1 cellular context compared by ENCODE assay signal in the genomic region with DNA sequence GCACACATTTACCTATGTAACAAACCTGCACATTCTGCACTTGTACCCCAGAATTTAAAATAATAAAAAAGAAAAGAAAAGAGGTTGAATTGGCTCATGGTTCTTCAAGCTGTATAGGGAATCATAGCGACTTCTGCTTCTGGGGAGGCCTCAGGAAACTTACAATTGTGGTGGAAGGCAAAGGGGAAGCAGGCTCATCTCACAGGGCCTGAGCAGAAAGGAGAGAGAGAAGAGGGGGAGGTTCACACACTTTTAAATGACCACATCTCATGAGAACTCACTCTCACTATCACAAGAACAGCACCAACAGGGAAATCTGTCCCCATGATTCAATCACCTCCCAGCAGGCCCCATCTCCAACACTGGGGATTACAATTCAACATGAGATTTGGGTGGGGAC.
TF ChIP-seq lines count a peak whose summit lies in the region.

No MANE protein-coding gene starts in this region.

TF ChIP-seq in IMR-90, 13 proteins besides CTCF, POLR2A, EP300 and RAD21 (continued from another document):
- TF ChIP-seq, protein P1, sequence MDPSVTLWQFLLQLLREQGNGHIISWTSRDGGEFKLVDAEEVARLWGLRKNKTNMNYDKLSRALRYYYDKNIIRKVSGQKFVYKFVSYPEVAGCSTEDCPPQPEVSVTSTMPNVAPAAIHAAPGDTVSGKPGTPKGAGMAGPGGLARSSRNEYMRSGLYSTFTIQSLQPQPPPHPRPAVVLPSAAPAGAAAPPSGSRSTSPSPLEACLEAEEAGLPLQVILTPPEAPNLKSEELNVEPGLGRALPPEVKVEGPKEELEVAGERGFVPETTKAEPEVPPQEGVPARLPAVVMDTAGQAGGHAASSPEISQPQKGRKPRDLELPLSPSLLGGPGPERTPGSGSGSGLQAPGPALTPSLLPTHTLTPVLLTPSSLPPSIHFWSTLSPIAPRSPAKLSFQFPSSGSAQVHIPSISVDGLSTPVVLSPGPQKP (IDR thresholded peaks at IDR 0.05; ENCODE audit: borderline replicate concordance, low read depth, low read length), result no peak
- TF ChIP-seq, protein P2, sequence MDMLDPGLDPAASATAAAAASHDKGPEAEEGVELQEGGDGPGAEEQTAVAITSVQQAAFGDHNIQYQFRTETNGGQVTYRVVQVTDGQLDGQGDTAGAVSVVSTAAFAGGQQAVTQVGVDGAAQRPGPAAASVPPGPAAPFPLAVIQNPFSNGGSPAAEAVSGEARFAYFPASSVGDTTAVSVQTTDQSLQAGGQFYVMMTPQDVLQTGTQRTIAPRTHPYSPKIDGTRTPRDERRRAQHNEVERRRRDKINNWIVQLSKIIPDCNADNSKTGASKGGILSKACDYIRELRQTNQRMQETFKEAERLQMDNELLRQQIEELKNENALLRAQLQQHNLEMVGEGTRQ (IDR thresholded peaks at IDR 0.05; ENCODE audit: low read depth, low read length), result no peak
- no peak for TF ChIP-seq MAFK (IDR thresholded peaks at IDR 0.05; ENCODE audit: low read depth, low read length)
- TF ChIP-seq SMC3 (IDR thresholded peaks at IDR 0.05; ENCODE audit: low read depth, low read length), result no peak
- no peak for TF ChIP-seq FOS (IDR thresholded peaks at IDR 0.05; ENCODE audit: low read depth, low read length)
- no peak for TF ChIP-seq NFE2L2 (IDR thresholded peaks at IDR 0.05; ENCODE audit: low read depth, low read length)
